ENCODE assay signal across 8 cellular contexts in the genomic region with DNA sequence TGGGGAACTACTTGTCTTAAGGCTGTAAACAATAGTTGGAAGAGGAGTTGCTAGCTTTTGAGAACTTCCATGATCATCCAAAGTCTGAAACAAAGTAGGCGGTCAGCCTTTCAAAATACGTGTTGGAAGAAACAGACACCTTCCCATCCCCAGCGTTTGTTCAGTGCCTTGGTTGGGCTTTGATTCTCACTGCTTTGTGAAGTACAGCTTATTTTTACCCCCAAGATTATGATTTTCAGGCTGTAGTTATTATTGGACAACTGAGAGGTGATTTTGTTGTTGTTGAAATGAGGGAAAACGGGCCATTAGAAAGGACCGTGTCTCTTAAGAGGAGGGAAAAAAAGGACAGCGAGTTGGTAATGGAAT. TPM values are rescaled to one million over a fixed set of nuclear protein-coding genes. Genes with fewer than 3 reads are reported as not detected.
DNase-seq lines count a peak whose midpoint lies in the region; ATAC-seq and TF ChIP-seq lines count a peak whose summit lies in the region.

No MANE protein-coding gene starts in this region.

- TF ChIP-seq CTCF in GM12865 (IDR thresholded peaks at IDR 0.05; ENCODE audit: insufficient read depth, low read depth, low read length, missing control alignments), result no peak
- TF ChIP-seq CTCF in RWPE2 (IDR thresholded peaks at IDR 0.05; ENCODE audit: poor library complexity, severe bottlenecking), result no peak
- TF ChIP-seq CTCF in fibroblast of mammary gland (conservative IDR thresholded peaks at IDR 0.05; ENCODE audit: control insufficient read depth, insufficient read depth, low read depth, low read length), result no peak
- TF ChIP-seq CTCF in gastrocnemius medialis (IDR thresholded peaks at IDR 0.05 in 4 of 5, conservative IDR thresholded peaks at IDR 0.05 in 1 of 5), result no peak
- TF ChIP-seq CTCF in GM13977 (IDR thresholded peaks at IDR 0.05; ENCODE audit: extremely low read depth, insufficient read depth, missing control alignments), result no peak

- H3K36me3 ChIP-seq in RWPE2 (ENCODE audit: low read depth) (0 out of 2 replicates have a peak, but pooled peaks cover 3% of the 10 kb centered on the region), gastrocnemius medialis (no peaks in the 10 kb centered on the region)

- peaks cover 3% of the 10 kb centered on the region for H3K4me1 ChIP-seq in RWPE2 (ENCODE audit: insufficient read depth, poor library complexity, severe bottlenecking)
- H3K4me1 ChIP-seq in gastrocnemius medialis, result peaks cover 10 to 12% of the 10 kb centered on the region in 2 donors

- H3K27me3 ChIP-seq in RWPE2 (ENCODE audit: insufficient read depth, poor library complexity, severe bottlenecking), result no peaks in the 10 kb centered on the region
- no peaks in the 10 kb centered on the region for H3K27me3 ChIP-seq in gastrocnemius medialis

- TF ChIP-seq POLR2A in gastrocnemius medialis (IDR thresholded peaks at IDR 0.05), result no peak

- no peak; the same call in 2 of the 3 replicates for ATAC-seq in RWPE2 (ENCODE audit: low read depth)
- ATAC-seq in gastrocnemius medialis, result no peak
- no peak for ATAC-seq in HG03442 (IDR thresholded peaks at IDR 0.05; ENCODE audit: unreplicated experiment)

- DNase-seq in GM12865 (ENCODE audit: low read depth), result no peak
- DNase-seq in RWPE2 (ENCODE audit: low spot score), result no peak
- DNase-seq in fibroblast of mammary gland (ENCODE audit: low read depth), result no peak
- no peak for DNase-seq in gastrocnemius medialis
- DNase-seq in HK-2 (ENCODE audit: unreplicated experiment), result no peak
- no peak for DNase-seq in GM13977 (ENCODE audit: low spot score)
- DNase-seq in retina, result no peak

- peak overlapping the region; percentile 47 for H3K27ac ChIP-seq in RWPE2 (ENCODE audit: poor library complexity, severe bottlenecking)
- H3K27ac ChIP-seq in gastrocnemius medialis, result peak overlapping the region; percentile 91 to 94 (median 93)

- in situ Hi-C loops in gastrocnemius medialis (cut with MboI; ENCODE audit: low sequenced_read_pairs in 4 of 4), result no loop called here
- in situ Hi-C loops in GM13977 (cut with MboI; ENCODE audit: low pct_unique_long_range_greater_than_20kb, low sequenced_read_pairs, unreplicated experiment), result no loop called here

- H3K9me3 ChIP-seq in RWPE2 (ENCODE audit: severe bottlenecking), result no peaks in the 10 kb centered on the region
- no peaks in the 10 kb centered on the region for H3K9me3 ChIP-seq in gastrocnemius medialis

- intact Hi-C loops in gastrocnemius medialis (cut with DNase I; ENCODE audit: low total_unique reads), result loop anchor here (5.0 kb wide), 1 partner anchor 542 kb away; the partner anchor contains the start of gene NDUFA12

- H3K4me3 ChIP-seq in GM12865 (ENCODE audit: low read depth, low read length) (peak overlapping the region; percentile 80), RWPE2 (ENCODE audit: severe bottlenecking) (peak overlapping the region; percentile 60), fibroblast of mammary gland (ENCODE audit: control insufficient read depth, low read depth, low read length) (peak overlapping the region; percentile 93), gastrocnemius medialis (peak overlapping the region; percentile 80 to 94 (median 86))

RNA-seq across cellular contexts. Expression of gene CEP83, which starts 0.9 kb away (rescaled TPM):
- total RNA-seq in gastrocnemius medialis, result 10 to 100 TPM in 2 of 4 donors, 1 to 10 TPM in 2; 3.5 to 19.5 (median 11.2) TPM
